8 cellular contexts compared by ENCODE assay signal in the genomic region with DNA sequence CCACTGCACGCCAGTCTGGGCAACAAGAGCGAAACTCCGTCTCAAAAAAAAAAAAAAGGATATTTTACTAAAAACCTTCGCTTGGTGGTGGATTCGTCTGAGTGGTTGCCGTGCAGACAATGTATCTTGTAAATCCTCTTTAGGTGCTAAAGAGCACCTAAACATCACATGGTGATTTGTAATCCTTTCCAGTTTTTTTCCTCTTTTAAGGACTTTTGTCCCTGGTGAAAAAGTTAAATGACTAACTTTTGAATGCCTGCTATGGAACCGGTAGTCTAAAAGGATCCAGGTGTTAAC. TPM values are rescaled to one million over a fixed set of nuclear protein-coding genes. Genes with fewer than 3 reads are reported as not detected.
A peak's percentile ranks its signal among the peaks of the same experiment; 100 is the strongest.
DNase-seq lines count a peak whose midpoint lies in the region; ATAC-seq and TF ChIP-seq lines count a peak whose summit lies in the region.

No MANE protein-coding gene starts in this region.

- in situ Hi-C loops in ACHN (cut with HindIII; ENCODE audit: low pct_ligation_motif_present, low pct_unique_long_range_greater_than_20kb, low sequenced_read_pairs): no loop called here
- in situ Hi-C loops in astrocyte of the spinal cord (cut with HindIII; ENCODE audit: low sequenced_read_pairs): no loop called here

- no peak overlapping the region for H3K9ac ChIP-seq in HUES48 (ENCODE audit: low read depth, low read length)

- H3K4me3 ChIP-seq in HUES48 (ENCODE audit: low read depth, low read length) (peak overlapping the region; percentile 35; the same call in 1 of the 2 replicates), astrocyte of the spinal cord (ENCODE audit: low read depth, low read length) (peak overlapping the region; percentile 65), mononuclear cell (ENCODE audit: low read length) (peak overlapping the region; percentile 95), mucosa of descending colon (no peak overlapping the region)

- intact Hi-C loops in mucosa of descending colon (cut with DNase I, micrococcal nuclease): no loop called here

- no peak for ATAC-seq in GM18505 (IDR thresholded peaks at IDR 0.05; ENCODE audit: unreplicated experiment)
- ATAC-seq in left lobe of liver: no peak
- ATAC-seq in mucosa of descending colon: no peak

- H3K4me1 ChIP-seq in HUES48 (ENCODE audit: control insufficient read depth, insufficient read depth, low read length) (peaks cover 10% of the 10 kb centered on the region), mononuclear cell (ENCODE audit: insufficient read depth, low read length) (peaks cover 43% of the 10 kb centered on the region), mucosa of descending colon (ENCODE audit: low read depth) (peaks cover 6% of the 10 kb centered on the region)

- H3K27ac ChIP-seq in HUES48 (ENCODE audit: low read depth, low read length): peak overlapping the region; percentile 67

- DNase-seq in ACHN (peak; percentile 14), astrocyte of the spinal cord (ENCODE audit: low read depth, low spot score) (no peak), NCI-H82 (lab: John Stamatoyannopoulos, UW) (no peak), left lobe of liver (ENCODE audit: low spot score) (no peak), mucosa of descending colon (no peak)

- H3K36me3 ChIP-seq in HUES48 (ENCODE audit: control insufficient read depth, insufficient read depth, low read length): 0 out of 2 replicates have a peak, but pooled peaks cover 4% of the 10 kb centered on the region
- no peaks in the 10 kb centered on the region for H3K36me3 ChIP-seq in mucosa of descending colon (ENCODE audit: low read depth)

- H3K9me3 ChIP-seq in HUES48 (ENCODE audit: control insufficient read depth, insufficient read depth, low read length) (no peaks in the 10 kb centered on the region), mononuclear cell (ENCODE audit: low read depth, low read length) (no peaks in the 10 kb centered on the region), mucosa of descending colon (no peaks in the 10 kb centered on the region)

- no peak for TF ChIP-seq CTCF in astrocyte of the spinal cord (IDR thresholded peaks at IDR 0.05; ENCODE audit: low read depth, low read length)
- TF ChIP-seq CTCF in mucosa of descending colon (IDR thresholded peaks at IDR 0.05): no peak

- no peak for TF ChIP-seq POLR2A in GM18505 (IDR thresholded peaks at IDR 0.05; ENCODE audit: borderline replicate concordance, extremely low read depth, insufficient read depth, insufficient read length)

- H3K27me3 ChIP-seq in HUES48 (ENCODE audit: control insufficient read depth, insufficient read depth, low read length) (no peaks in the 10 kb centered on the region), mononuclear cell (ENCODE audit: insufficient read depth, low read length) (no peaks in the 10 kb centered on the region)

RNA-seq across cellular contexts. Expression of a gene that starts 0.8 kb away (rescaled TPM):
- total RNA-seq in mononuclear cell (38.5 TPM), left lobe of liver (26.1 TPM), mucosa of descending colon (10 to 100 TPM; 42.1 to 54.6 (median 42.7) TPM)

RNA-seq across cellular contexts. Expression of a gene that starts 9.8 kb away (rescaled TPM):
- not detected for total RNA-seq in mononuclear cell
- total RNA-seq in left lobe of liver: not detected
- total RNA-seq in mucosa of descending colon: not detected

RNA-seq across cellular contexts. Expression of a gene that starts 49.0 kb away (rescaled TPM):
- total RNA-seq in mononuclear cell (47.3 TPM), left lobe of liver (14.0 TPM), mucosa of descending colon (10 to 100 TPM; 35.4 to 49.4 (median 42.8) TPM)
